ENCODE assay signal across 8 cellular contexts in the genomic region with DNA sequence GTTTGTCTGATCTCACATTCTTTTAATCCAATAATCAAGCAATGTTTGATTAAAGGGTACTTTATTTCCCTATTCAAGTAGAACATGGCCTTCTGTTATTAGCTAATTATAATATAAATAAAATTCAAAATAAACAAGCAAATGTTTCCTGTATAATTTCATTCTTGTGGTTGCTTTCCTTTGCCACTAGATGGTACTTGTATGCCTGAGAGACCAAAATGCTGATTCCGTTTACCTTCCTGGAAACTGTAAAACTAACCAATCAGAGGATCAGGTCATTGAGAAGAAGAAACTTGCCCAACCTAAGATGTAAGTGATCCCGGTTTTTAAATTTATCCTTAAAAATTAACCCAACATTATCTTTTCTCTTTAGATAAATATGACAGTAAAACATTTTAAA. TPM values are rescaled to one million over a fixed set of nuclear protein-coding genes. Genes with fewer than 3 reads are reported as not detected.
DNase-seq lines count a peak whose midpoint lies in the region; ATAC-seq and TF ChIP-seq lines count a peak whose summit lies in the region.

No MANE protein-coding gene starts in this region.

- H3K14ac ChIP-seq in neuronal stem cell (ENCODE audit: low read length) = no peak overlapping the region

- no peak overlapping the region for H3K18ac ChIP-seq in neuronal stem cell (ENCODE audit: low read length)

- no peak overlapping the region for H3K4ac ChIP-seq in neuronal stem cell (ENCODE audit: low read length)

- no peak overlapping the region for H3K27ac Mint-ChIP-seq in CD4-positive, alpha-beta T cell

- H3K9me3 Mint-ChIP-seq in CD4-positive, alpha-beta T cell = no peaks in the 10 kb centered on the region

- H3K23ac ChIP-seq in neuronal stem cell (ENCODE audit: low read depth, low read length, poor library complexity) = no peak overlapping the region

- H3K79me1 ChIP-seq in neuronal stem cell (ENCODE audit: low read depth, low read length) = no peaks in the 10 kb centered on the region

- peak; percentile 38 for TF ChIP-seq CTCF in CD4-positive, alpha-beta T cell (IDR thresholded peaks at IDR 0.05)

- H3K36me3 Mint-ChIP-seq in CD4-positive, alpha-beta T cell (ENCODE audit: low read depth) = no peaks in the 10 kb centered on the region

- no peak overlapping the region for H3K27ac ChIP-seq in CD4-positive, alpha-beta T cell (ENCODE audit: low read depth, low read length)
- H3K27ac ChIP-seq in neuronal stem cell (replicated peaks; ENCODE audit: low read length) = no peak overlapping the region

- no peaks in the 10 kb centered on the region for H3K4me1 Mint-ChIP-seq in CD4-positive, alpha-beta T cell (ENCODE audit: low read depth)

- no peaks in the 10 kb centered on the region for H3K9me3 ChIP-seq in CD4-positive, alpha-beta T cell (ENCODE audit: control insufficient read depth, low read length)
- peaks cover 0 to 5% of the 10 kb centered on the region in 2 donors for H3K9me3 ChIP-seq in neuronal stem cell (replicated peaks in 1 of 2; ENCODE audit: control insufficient read depth in 2 of 2, insufficient read depth in 1 of 2, low read depth in 1 of 2, low read length in 2 of 2)

- CTCF ChIA-PET in CD4-positive, alpha-beta T cell (lab: Charles Lee) = interaction anchor here (0.6 to 0.8 kb wide), 3 partner anchors 19 to 189 kb away, joined by 3 to 4 read pairs (median 4); no protein-coding TSS in a partner anchor

- no peak overlapping the region for H2BK12ac ChIP-seq in neuronal stem cell (ENCODE audit: low read length)

- ATAC-seq in CD4-positive, alpha-beta T cell (ENCODE audit: poor library complexity) = no peak
- no peak for ATAC-seq in sciatic nerve

- no peaks in the 10 kb centered on the region for H3K4me1 ChIP-seq in neuronal stem cell (ENCODE audit: control insufficient read depth in 2 of 2, insufficient read depth in 1 of 2, low read depth in 1 of 2, low read length in 2 of 2)

- intact Hi-C loops in CD4-positive, alpha-beta T cell (cut with DNase I, micrococcal nuclease) = no loop called here
- intact Hi-C loops in sciatic nerve (cut with DNase I) = no loop called here

- WGBS in neuronal stem cell (ENCODE audit: extremely low coverage in 2 of 2, insufficient read length in 2 of 2, insufficient replicate concordance in 1 of 2), 2 donors = no CpG with 5 or more reads among the region's 2 CpGs

- no peaks in the 10 kb centered on the region for H3K27me3 ChIP-seq in CD4-positive, alpha-beta T cell (ENCODE audit: control insufficient read depth, insufficient read depth, low read length)
- no peaks in the 10 kb centered on the region for H3K27me3 ChIP-seq in H7 (ENCODE audit: control insufficient read depth, insufficient read depth, low read length)
- H3K27me3 ChIP-seq in neuronal stem cell (ENCODE audit: control insufficient read depth in 3 of 3, insufficient read depth in 3 of 3, low read depth in 1 of 3, low read length in 3 of 3) = peaks cover 0 to 8% (median 0%) of the 10 kb centered on the region in 3 experiments

- no peaks in the 10 kb centered on the region for H3K36me3 ChIP-seq in H7 (replicated peaks; ENCODE audit: control insufficient read depth, insufficient read depth, low read length)
- H3K36me3 ChIP-seq in neuronal stem cell (replicated peaks in 1 of 2; ENCODE audit: control insufficient read depth in 2 of 2, insufficient read depth in 2 of 2, low read length in 2 of 2) = no peaks in the 10 kb centered on the region

- H3K4me3 ChIP-seq in H7 (ENCODE audit: insufficient read depth, low read depth, low read length) = no peak overlapping the region
- no peak overlapping the region for H3K4me3 ChIP-seq in neuronal stem cell (ENCODE audit: low read length in 2 of 2)

- H4K91ac ChIP-seq in neuronal stem cell (ENCODE audit: low read depth, low read length, poor library complexity) = no peak overlapping the region

- peaks cover 27% of the 10 kb centered on the region for H3K27me3 Mint-ChIP-seq in CD4-positive, alpha-beta T cell

- no peak overlapping the region for H3K4me3 Mint-ChIP-seq in CD4-positive, alpha-beta T cell

- H3K4me2 ChIP-seq in neuronal stem cell (ENCODE audit: insufficient read depth, low read length, poor library complexity, severe bottlenecking) = no peak overlapping the region

- H2BK15ac ChIP-seq in neuronal stem cell (ENCODE audit: low read length) = no peak overlapping the region

- no peak for DNase-seq in CD4-positive, alpha-beta T cell
- peak; percentile 35 for DNase-seq in H7
- DNase-seq in SW480 (ENCODE audit: low spot score) = peak; percentile 43
- DNase-seq in iris pigment epithelial cell (ENCODE audit: low read depth) = peak; percentile 59
- no peak for DNase-seq in neuronal stem cell (ENCODE audit: low spot score)
- no peak for DNase-seq in C1 segment of cervical spinal cord (lab: John Stamatoyannopoulos, UW)
- no peak for DNase-seq in sciatic nerve (ENCODE audit: low spot score)
- DNase-seq in SKM-1 (lab: John Stamatoyannopoulos, UW; ENCODE audit: unreplicated experiment) = no peak

- no peak overlapping the region for H2BK120ac ChIP-seq in neuronal stem cell (ENCODE audit: low read depth, low read length)

- no peak overlapping the region for H3K9ac ChIP-seq in neuronal stem cell (ENCODE audit: low read depth, low read length, poor library complexity)

- POLR2A ChIA-PET in CD4-positive, alpha-beta T cell (lab: Charles Lee) = interaction anchor here (0.7 to 1.5 kb wide), 3 partner anchors 8 to 26 kb away, joined by 3 to 7 read pairs (median 3); partner anchors contain the start of gene ABCA5

- no peak overlapping the region for H4K8ac ChIP-seq in neuronal stem cell (ENCODE audit: low read depth, low read length)

- no peak overlapping the region for H2AK5ac ChIP-seq in neuronal stem cell (ENCODE audit: low read depth, low read length)

- H2AFZ ChIP-seq in neuronal stem cell (ENCODE audit: low read length) = no peak overlapping the region

- H2BK5ac ChIP-seq in neuronal stem cell (ENCODE audit: low read length) = no peak overlapping the region

RNA-seq across cellular contexts. Expression of gene ABCA5, which starts 8.1 kb away (rescaled TPM):
- 10 to 100 TPM; 33.4 to 34.9 TPM for total RNA-seq in CD4-positive, alpha-beta T cell
- total RNA-seq in H7 (2014; rRNA removed; shearing (Covaris generic)) = 0.42 and 0.48 TPM in 2 replicates
- polyA plus RNA-seq in neuronal stem cell (2013, experiment 1 of 2) = 3.5 TPM
- polyA plus RNA-seq in neuronal stem cell (2013, experiment 2 of 2) = 4.7 TPM
- 39.4 TPM for total RNA-seq in sciatic nerve

Comparison
In these comparisons a context has a peak if more than half of its experiments do, and no peak if none do; other contexts are left out.
1. DNase-seq: peak in H7 (single experiment), SW480 (single experiment) and iris pigment epithelial cell (single experiment); none in CD4-positive, alpha-beta T cell (0 of 10), neuronal stem cell (single experiment), C1 segment of cervical spinal cord (0 of 14), sciatic nerve (single experiment) and SKM-1 (single experiment).
2. RNA of gene ABCA5, which starts 8.1 kb away (total RNA-seq): 39.4 TPM in sciatic nerve (single experiment) and 33.4 to 34.9 TPM in CD4-positive, alpha-beta T cell; 0.42 to 0.48 TPM in H7; every median in the first group is over 10 times any median in the second.